ENCODE assay signal across 14 cellular contexts in genomic region chr3:185716436-185717090, GRCh38.
A peak's percentile ranks its signal among the peaks of the same experiment; 100 is the strongest.
DNase-seq lines count a peak whose midpoint lies in the region; ATAC-seq, FAIRE-seq and TF ChIP-seq lines count a peak whose summit lies in the region.
"Had no signal": no experiment of that assay in that cellular context is flagged by ENCODE, and none has a peak within 500 bp of the region (broad histone marks: within the 10 kb centered on the region; RNA-seq: fewer than 3 reads in every experiment).

No MANE protein-coding gene starts in this region.

- no peak for TF ChIP-seq POLR2A in endothelial cell of umbilical vein (IDR thresholded peaks at IDR 0.05; ENCODE audit: low read depth, low read length)

- H3K4me2 ChIP-seq in BLaER1 (peak overlapping the region; percentile 21), endothelial cell of umbilical vein (ENCODE audit: insufficient read depth, low read length) (no peak overlapping the region)

- H3K4me3 Mint-ChIP-seq in Calu3 (ENCODE audit: low read depth, unreplicated experiment): no peak overlapping the region
- H3K4me3 Mint-ChIP-seq: activated CD8-positive, alpha-beta memory T cell treated with anti-CD3 and anti-CD28 coated beads, Interleukin-2, amount 10 ng/mL, durations not matched to agents 7 days and 5 days; dendritic cell treated with granulocyte-macrophage colony-stimulating factor and Interleukin-4, amounts not matched to agents 40 ng/mL and 50 ng/mL, for 4 days had no signal

- intact Hi-C loops in Panc1 (cut with micrococcal nuclease; ENCODE audit: unreplicated experiment): no loop called here
- intact Hi-C loops in endothelial cell of umbilical vein (cut with micrococcal nuclease): loop anchor here (1.0 kb wide), 1 partner anchor 13 kb away; no protein-coding TSS in a partner anchor
- intact Hi-C loops in mucosa of descending colon (cut with DNase I, micrococcal nuclease): no loop called here
- intact Hi-C loops in Calu3 (cut with micrococcal nuclease; ENCODE audit: unreplicated experiment): no loop called here

- no peaks in the 10 kb centered on the region for H3K27me3 Mint-ChIP-seq in Calu3 (ENCODE audit: unreplicated experiment)
- H3K27me3 Mint-ChIP-seq: dendritic cell treated with granulocyte-macrophage colony-stimulating factor and Interleukin-4, amounts not matched to agents 40 ng/mL and 50 ng/mL, for 4 days had no signal

- peaks cover 83% of the 10 kb centered on the region for H3K79me2 ChIP-seq in endothelial cell of umbilical vein (ENCODE audit: control insufficient read depth, insufficient read depth, low read length)

- H3K4me3 ChIP-seq in BLaER1 (no peak overlapping the region), Panc1 (ENCODE audit: low read depth in 2 of 2, low read length in 2 of 2) (no peak overlapping the region), endothelial cell of umbilical vein (replicated peaks in 1 of 3; ENCODE audit: insufficient read depth in 1 of 3, low read depth in 1 of 3, low read length in 3 of 3) (no peak overlapping the region), mucosa of descending colon (no peak overlapping the region)
- H3K4me3 ChIP-seq: gastroesophageal sphincter had no signal

- CTCF ChIA-PET in Panc1 (lab: Charles Lee) (no interaction called here), endothelial cell of umbilical vein (lab: Charles Lee) (interaction anchor here (0.9 to 2.6 kb wide), 6 partner anchors 11 to 91 kb away, joined by 3 to 14 read pairs (median 6); no protein-coding TSS in a partner anchor), Calu3 (lab: Charles Lee) (interaction anchor here (0.6 kb wide), 1 partner anchor 166 kb away, joined by 5 read pairs; no protein-coding TSS in a partner anchor)

- H4K20me1 ChIP-seq in BLaER1 (no peaks in the 10 kb centered on the region), endothelial cell of umbilical vein (replicated peaks; ENCODE audit: control insufficient read depth, extremely low read depth, insufficient read depth, low read length) (peaks cover 2% of the 10 kb centered on the region)

- POLR2A ChIA-PET in Panc1 (lab: Charles Lee): no interaction called here
- POLR2A ChIA-PET in endothelial cell of umbilical vein (lab: Charles Lee): interaction anchor here (0.7 kb wide), 1 partner anchor 13 kb away, joined by 3 read pairs; no protein-coding TSS in a partner anchor

- peaks cover 71% of the 10 kb centered on the region for H3K4me1 Mint-ChIP-seq in Calu3 (ENCODE audit: low read depth, unreplicated experiment)
- H3K4me1 Mint-ChIP-seq: activated CD8-positive, alpha-beta memory T cell treated with anti-CD3 and anti-CD28 coated beads, Interleukin-2, amount 10 ng/mL, durations not matched to agents 7 days and 5 days had no signal

- dilution Hi-C loops in endothelial cell of umbilical vein (cut with MboI; ENCODE audit: extremely low pct_ligation_motif_present, low sequenced_read_pairs): no loop called here

- in situ Hi-C loops in Panc1 (cut with HindIII; ENCODE audit: low pct_unique_long_range_greater_than_20kb, low sequenced_read_pairs): no loop called here

- DNase-seq in Panc1 (ENCODE audit: low read depth, low spot score) (no peak), endothelial cell of umbilical vein (ENCODE audit: low read depth, low spot score) (peak; percentile 67), mucosa of descending colon (peak in 1 of 3 donors; percentile 46), iPS-NIHi7 (ENCODE audit: extremely low spot score) (no peak), Calu3 (no peak)
- no peak for DNase-seq in stimulated activated CD4-positive, alpha-beta T cell treated with anti-CD3 and anti-CD28 coated beads, Interleukin-2, amount 100 ng/mL, for 24 hours
- DNase-seq: activated CD8-positive, alpha-beta memory T cell treated with anti-CD3 and anti-CD28 coated beads, Interleukin-2, amount 10 ng/mL, durations not matched to agents 7 days and 5 days; left cardiac atrium; RPMI8226 had no signal

- H3K4me1 ChIP-seq in BLaER1: peaks cover 59% of the 10 kb centered on the region
- H3K4me1 ChIP-seq in Panc1 (ENCODE audit: control insufficient read depth, insufficient read depth, low read length): peaks cover 24% of the 10 kb centered on the region
- H3K4me1 ChIP-seq in endothelial cell of umbilical vein (ENCODE audit: control insufficient read depth, extremely low read depth, insufficient read depth, low read length): peaks cover 39% of the 10 kb centered on the region
- H3K4me1 ChIP-seq in mucosa of descending colon (ENCODE audit: low read depth): peaks cover 20% of the 10 kb centered on the region
- H3K4me1 ChIP-seq: gastroesophageal sphincter had no signal

- TF ChIP-seq CTCF in Panc1 (IDR thresholded peaks at IDR 0.05) (no peak), endothelial cell of umbilical vein (IDR thresholded peaks at IDR 0.05; ENCODE audit: extremely low read depth in 1 of 2, insufficient read depth in 1 of 2, low read depth in 1 of 2, low read length in 2 of 2) (no peak), mucosa of descending colon (IDR thresholded peaks at IDR 0.05) (no peak), Calu3 (IDR thresholded peaks at IDR 0.05; ENCODE audit: unreplicated experiment) (no peak)

- H3K27me3 ChIP-seq in BLaER1 (no peaks in the 10 kb centered on the region), Panc1 (ENCODE audit: control insufficient read depth, insufficient read depth, low read length) (no peaks in the 10 kb centered on the region), endothelial cell of umbilical vein (ENCODE audit: control insufficient read depth in 2 of 2, insufficient read depth in 2 of 2, low read length in 2 of 2) (no peaks in the 10 kb centered on the region)
- H3K27me3 ChIP-seq: gastroesophageal sphincter had no signal

- no peaks in the 10 kb centered on the region for H3K9me1 ChIP-seq in endothelial cell of umbilical vein (replicated peaks; ENCODE audit: control insufficient read depth, extremely low read depth, insufficient read depth, low read length)

- H3K27ac ChIP-seq in BLaER1: peak overlapping the region; percentile 36; the same call in 1 of the 2 replicates
- 0 out of 2 replicates have a peak overlapping the region, but pooled peaks have one; percentile 12 for H3K27ac ChIP-seq in Panc1 (ENCODE audit: low read length)
- H3K27ac ChIP-seq in endothelial cell of umbilical vein (ENCODE audit: insufficient read depth, low read depth, low read length): peak overlapping the region; percentile 27
- H3K27ac ChIP-seq: gastroesophageal sphincter had no signal

- BruUV-seq in Panc1 (replicated peaks; lab: Mats Ljungman, UMichigan) (no TSS peak), endothelial cell of umbilical vein (replicated peaks; lab: Mats Ljungman, UMichigan) (no TSS peak), Calu3 (replicated peaks; lab: Mats Ljungman, UMichigan) (no TSS peak)

- ATAC-seq in Panc1: peak; percentile 19; the same call in 1 of the 2 replicates
- ATAC-seq in mucosa of descending colon: peak; percentile 69
- no peak for ATAC-seq in GM18502 (IDR thresholded peaks at IDR 0.05; ENCODE audit: poor library complexity, unreplicated experiment)
- ATAC-seq: activated CD8-positive, alpha-beta memory T cell treated with anti-CD3 and anti-CD28 coated beads, Interleukin-2, amount 10 ng/mL, durations not matched to agents 7 days and 5 days; activated naive CD4-positive, alpha-beta T cell treated with anti-CD3 and anti-CD28 coated beads, Interleukin-2, amount 50 U/mL, for 72 hours had no signal

- H2AFZ ChIP-seq in endothelial cell of umbilical vein (ENCODE audit: low read depth, low read length): no peak overlapping the region

- H3K9ac ChIP-seq in BLaER1: no peak overlapping the region
- no peak overlapping the region for H3K9ac ChIP-seq in endothelial cell of umbilical vein (replicated peaks; ENCODE audit: extremely low read depth, insufficient read depth, low read length)

- no peaks in the 10 kb centered on the region for H3K9me3 Mint-ChIP-seq in Calu3 (ENCODE audit: low read depth, unreplicated experiment)
- H3K9me3 Mint-ChIP-seq: activated naive CD4-positive, alpha-beta T cell treated with anti-CD3 and anti-CD28 coated beads, Interleukin-2, amount 50 U/mL, for 72 hours; dendritic cell treated with granulocyte-macrophage colony-stimulating factor and Interleukin-4, amounts not matched to agents 40 ng/mL and 50 ng/mL, for 4 days had no signal

- H3K9me3 ChIP-seq in BLaER1 (no peaks in the 10 kb centered on the region), Panc1 (ENCODE audit: control insufficient read depth, insufficient read depth, low read depth, low read length) (no peaks in the 10 kb centered on the region), endothelial cell of umbilical vein (replicated peaks; ENCODE audit: control insufficient read depth, insufficient read depth, low read length) (no peaks in the 10 kb centered on the region), mucosa of descending colon (no peaks in the 10 kb centered on the region)
- H3K9me3 ChIP-seq: gastroesophageal sphincter had no signal

- H3K27ac Mint-ChIP-seq in Calu3 (ENCODE audit: unreplicated experiment): no peak overlapping the region
- H3K27ac Mint-ChIP-seq: activated CD8-positive, alpha-beta memory T cell treated with anti-CD3 and anti-CD28 coated beads, Interleukin-2, amount 10 ng/mL, durations not matched to agents 7 days and 5 days; dendritic cell treated with granulocyte-macrophage colony-stimulating factor and Interleukin-4, amounts not matched to agents 40 ng/mL and 50 ng/mL, for 4 days had no signal

- H3K36me3 ChIP-seq in BLaER1 (no peaks in the 10 kb centered on the region), Panc1 (ENCODE audit: control insufficient read depth, insufficient read depth, low read length) (no peaks in the 10 kb centered on the region), endothelial cell of umbilical vein (ENCODE audit: control insufficient read depth in 2 of 2, extremely low read depth in 1 of 2, insufficient read depth in 2 of 2, low read length in 2 of 2) (peaks cover 0 to 2% of the 10 kb centered on the region in 2 experiments), mucosa of descending colon (ENCODE audit: low read depth) (no peaks in the 10 kb centered on the region)
- H3K36me3 ChIP-seq: gastroesophageal sphincter had no signal

- H3K36me3 Mint-ChIP-seq in Calu3 (ENCODE audit: insufficient read depth, unreplicated experiment): peaks cover 26% of the 10 kb centered on the region
- H3K36me3 Mint-ChIP-seq: activated CD8-positive, alpha-beta memory T cell treated with anti-CD3 and anti-CD28 coated beads, Interleukin-2, amount 10 ng/mL, durations not matched to agents 7 days and 5 days; activated naive CD4-positive, alpha-beta T cell treated with anti-CD3 and anti-CD28 coated beads, Interleukin-2, amount 50 U/mL, for 72 hours had no signal

- peak; percentile 84 for FAIRE-seq in endothelial cell of umbilical vein (lab: Jason Lieb, UNC)

TF ChIP-seq in endothelial cell of umbilical vein, 7 proteins besides CTCF, POLR2A, EP300 and RAD21 (continues in another document):
- no peak for TF ChIP-seq MYC (IDR thresholded peaks at IDR 0.05; ENCODE audit: low read depth, low read length)
- no peak for TF ChIP-seq GATA2 (IDR thresholded peaks at IDR 0.05; ENCODE audit: insufficient read depth, insufficient read length, low read depth, low read length)
- no peak for TF ChIP-seq MAX (IDR thresholded peaks at IDR 0.05; ENCODE audit: insufficient read depth, insufficient read length)
- no peak for TF ChIP-seq POLR2AphosphoS5 (IDR thresholded peaks at IDR 0.05; ENCODE audit: insufficient read depth, low read depth, low read length)
